In genomic region chr2:67871696-67872320, GRCh38 we compare ENCODE assay signal across 11 cellular contexts.
DNase-seq lines count a peak whose midpoint lies in the region; ATAC-seq and TF ChIP-seq lines count a peak whose summit lies in the region.
"Had no signal": no experiment of that assay in that cellular context is flagged by ENCODE, and none has a peak within 500 bp of the region (broad histone marks: within the 10 kb centered on the region; RNA-seq: fewer than 3 reads in every experiment).

No MANE protein-coding gene starts in this region.

- no peak for TF ChIP-seq POLR2A in stomach (IDR thresholded peaks at IDR 0.05)

- H3K4me3 ChIP-seq in hepatocyte (no peak overlapping the region), stomach (no peak overlapping the region)

- no peak for TF ChIP-seq CTCF in hepatocyte (IDR thresholded peaks at IDR 0.05; ENCODE audit: poor library complexity)
- no peak for TF ChIP-seq CTCF in stomach (IDR thresholded peaks at IDR 0.05)

- H3K9me2 ChIP-seq in hepatocyte (replicated peaks; ENCODE audit: insufficient read depth): no peaks in the 10 kb centered on the region

- H2AFZ ChIP-seq in hepatocyte: no peak overlapping the region

- H3K79me2 ChIP-seq in hepatocyte: no peaks in the 10 kb centered on the region

- H3K4me2 ChIP-seq in hepatocyte: no peak overlapping the region

- peak; percentile 35 for TF ChIP-seq EP300 in stomach (IDR thresholded peaks at IDR 0.05)

- no peak for ATAC-seq in HG03135 (IDR thresholded peaks at IDR 0.05; ENCODE audit: unreplicated experiment)

- H3K27me3 ChIP-seq in hepatocyte (no peaks in the 10 kb centered on the region), stomach (no peaks in the 10 kb centered on the region)

- WGBS in hepatocyte (ENCODE audit: low lambda C conversion rate, missing lambda C conversion rate): 65% methylated on average over 10 of the region's 10 CpGs
- 64 to 82% (median 74%) methylated on average over 10 of the region's 10 CpGs for WGBS in stomach, 5 donors

- H3K4me1 ChIP-seq in hepatocyte (ENCODE audit: insufficient read depth) (peaks cover 5% of the 10 kb centered on the region), stomach (no peaks in the 10 kb centered on the region)

- intact Hi-C loops in stomach (cut with DNase I; ENCODE audit: low total_unique reads): no loop called here

- no peaks in the 10 kb centered on the region for H3K9me3 ChIP-seq in hepatocyte (ENCODE audit: low read depth)
- no peaks in the 10 kb centered on the region for H3K9me3 ChIP-seq in stomach

- no peaks in the 10 kb centered on the region for H4K20me1 ChIP-seq in hepatocyte (ENCODE audit: insufficient read depth, poor library complexity, severe bottlenecking)

- peak; percentile 86 for DNase-seq in GM04503 (ENCODE audit: low read depth)
- peak; percentile 92 for DNase-seq in SW480 (ENCODE audit: low spot score)
- peak; percentile 30 for DNase-seq in hepatocyte (ENCODE audit: low spot score)
- no peak for DNase-seq in stomach
- no peak for DNase-seq in NCI-H1694 (lab: John Stamatoyannopoulos, UW)
- no peak for DNase-seq in HUDEP-2 (lab: John Stamatoyannopoulos, UW; ENCODE audit: unreplicated experiment in 76 of 76)
- no peak for DNase-seq in GF-D8 (lab: John Stamatoyannopoulos, UW)
- DNase-seq: cortex of kidney, naive B cell had no signal

- H3K27ac ChIP-seq in hepatocyte (no peak overlapping the region), stomach (peak overlapping the region in 1 of 5 donors; percentile 25)
- H3K27ac ChIP-seq: RWPE1 had no signal

- H3K36me3 ChIP-seq in hepatocyte (replicated peaks; ENCODE audit: insufficient read depth, low read depth): no peaks in the 10 kb centered on the region
- H3K36me3 ChIP-seq in stomach: no peaks in the 10 kb centered on the region

Comparison
In these comparisons a context has a peak if more than half of its experiments do, and no peak if none do; other contexts are left out.
1. DNase-seq: peak in GM04503 (single experiment), SW480 (single experiment) and hepatocyte (single experiment); none in stomach (single experiment), NCI-H1694 (single experiment), HUDEP-2 (0 of 76) and GF-D8 (single experiment).